11 cellular contexts compared by ENCODE assay signal in genomic region chr15:96058103-96058851, GRCh38.
DNase-seq lines count a peak whose midpoint lies in the region; ATAC-seq and TF ChIP-seq lines count a peak whose summit lies in the region.
"Had no signal": no experiment of that assay in that cellular context is flagged by ENCODE, and none has a peak within 500 bp of the region (broad histone marks: within the 10 kb centered on the region; RNA-seq: fewer than 3 reads in every experiment).

No MANE protein-coding gene starts in this region.

- H3K36me3 ChIP-seq in right atrium auricular region: no peaks in the 10 kb centered on the region

- H3K4me1 ChIP-seq in right atrium auricular region: peaks cover 0 to 15% of the 10 kb centered on the region in 2 donors

- H3K36me3 Mint-ChIP-seq in nephron progenitor cell (ENCODE audit: low read depth): peaks cover 20% of the 10 kb centered on the region

- H3K27ac Mint-ChIP-seq in stimulated activated naive CD8-positive, alpha-beta T cell treated with anti-CD3 and anti-CD28 coated beads, Interleukin-15, amount 100 ng/mL, for 72 hours: no peak overlapping the region
- H3K27ac Mint-ChIP-seq in nephron progenitor cell: no peak overlapping the region

- H3K4me3 ChIP-seq in right atrium auricular region: no peak overlapping the region
- H3K4me3 ChIP-seq: SK-N-MC had no signal

- no peaks in the 10 kb centered on the region for H3K9me3 ChIP-seq in right atrium auricular region

- no peak overlapping the region for H3K27ac ChIP-seq in right atrium auricular region
- H3K27ac ChIP-seq: SK-N-MC had no signal

- no peak overlapping the region for H3K4me3 Mint-ChIP-seq in stimulated activated naive CD8-positive, alpha-beta T cell treated with anti-CD3 and anti-CD28 coated beads, Interleukin-15, amount 100 ng/mL, for 72 hours
- H3K4me3 Mint-ChIP-seq in nephron progenitor cell: no peak overlapping the region

- DNase-seq in stimulated activated naive CD8-positive, alpha-beta T cell treated with anti-CD3 and anti-CD28 coated beads, Interleukin-15, amount 100 ng/mL, for 72 hours: no peak
- DNase-seq in stimulated activated naive CD8-positive, alpha-beta T cell treated with anti-CD3 and anti-CD28 coated beads, Interleukin-15, Interleukin-2, amounts not matched to agents 100 U/mL and 50 U/mL, for 24 hours: no peak
- DNase-seq in NOMO-1 treated with dmso at 0.1 percent for 144 hours (lab: John Stamatoyannopoulos, UW; ENCODE audit: unreplicated experiment) (peak; percentile 61), middle frontal gyrus (ENCODE audit: extremely low spot score, low spot score) (no peak), right atrium auricular region (ENCODE audit: low spot score) (no peak), NCI-H524 treated with DMSO at 0.1 percent for 48 hours (lab: John Stamatoyannopoulos, UW) (no peak), nephron progenitor cell (no peak)
- DNase-seq: ACHN, NCI-H1105 treated with DMSO at 0.1 percent for 48 hours had no signal

- no peaks in the 10 kb centered on the region for H3K27me3 ChIP-seq in right atrium auricular region

- H3K9me3 Mint-ChIP-seq in stimulated activated naive CD8-positive, alpha-beta T cell treated with anti-CD3 and anti-CD28 coated beads, Interleukin-15, amount 100 ng/mL, for 72 hours: peaks cover 0 to 14% of the 10 kb centered on the region in 2 donors
- H3K9me3 Mint-ChIP-seq in nephron progenitor cell: peaks cover 24% of the 10 kb centered on the region

- TF ChIP-seq CTCF in right atrium auricular region (IDR thresholded peaks at IDR 0.05) (no peak), nephron progenitor cell (IDR thresholded peaks at IDR 0.05) (no peak)

- ATAC-seq in stimulated activated naive CD8-positive, alpha-beta T cell treated with anti-CD3 and anti-CD28 coated beads, Interleukin-15, amount 100 ng/mL, for 72 hours: peak; percentile 64
- ATAC-seq in stimulated activated naive CD8-positive, alpha-beta T cell treated with anti-CD3 and anti-CD28 coated beads, Interleukin-15, Interleukin-2, amounts not matched to agents 100 U/mL and 50 U/mL, for 24 hours: no peak
- ATAC-seq in HG02885 (IDR thresholded peaks at IDR 0.05; ENCODE audit: poor library complexity, unreplicated experiment): peak; percentile 84

- H3K27me3 Mint-ChIP-seq in stimulated activated naive CD8-positive, alpha-beta T cell treated with anti-CD3 and anti-CD28 coated beads, Interleukin-15, amount 100 ng/mL, for 72 hours: peaks cover 67% of the 10 kb centered on the region
- H3K27me3 Mint-ChIP-seq in nephron progenitor cell (ENCODE audit: low read depth, poor library complexity): peaks cover 14% of the 10 kb centered on the region

- peaks cover 6% of the 10 kb centered on the region for H3K4me1 Mint-ChIP-seq in stimulated activated naive CD8-positive, alpha-beta T cell treated with anti-CD3 and anti-CD28 coated beads, Interleukin-15, amount 100 ng/mL, for 72 hours
- peaks cover 11% of the 10 kb centered on the region for H3K4me1 Mint-ChIP-seq in nephron progenitor cell
